21 cellular contexts compared by ENCODE assay signal in the genomic region with DNA sequence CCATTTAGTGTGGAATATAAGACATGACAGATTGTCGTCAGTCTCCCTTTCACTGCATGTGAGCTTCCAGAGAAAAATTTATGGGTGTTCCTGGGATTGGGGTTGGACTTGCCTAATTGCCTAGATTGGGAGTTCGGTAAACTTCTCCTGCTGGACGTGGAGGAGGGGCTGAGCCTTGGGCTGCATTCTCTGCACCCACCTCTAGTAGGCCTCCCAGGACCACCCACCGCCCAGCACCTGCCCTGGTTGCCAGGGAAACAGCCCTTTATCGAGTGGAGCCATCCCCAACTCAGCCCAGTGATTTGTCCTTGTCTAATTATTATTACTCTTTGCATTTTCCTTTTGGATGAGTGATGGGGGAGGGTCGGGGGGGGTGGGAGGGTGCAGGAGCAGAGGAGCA.
A peak's percentile ranks its signal among the peaks of the same experiment; 100 is the strongest.
DNase-seq lines count a peak whose midpoint lies in the region; ATAC-seq and TF ChIP-seq lines count a peak whose summit lies in the region.
"Had no signal": no experiment of that assay in that cellular context is flagged by ENCODE, and none has a peak within 500 bp of the region (broad histone marks: within the 10 kb centered on the region; RNA-seq: fewer than 3 reads in every experiment).

No MANE protein-coding gene starts in this region.

- WGBS in H9 (ENCODE audit: extremely low coverage, insufficient read length, low lambda C conversion rate): no CpG with 5 or more reads among the region's 6 CpGs

- H2BK120ac ChIP-seq in H9 (ENCODE audit: low read depth, low read length, poor library complexity, severe bottlenecking): no peak overlapping the region

- H3K23ac ChIP-seq in H9 (ENCODE audit: insufficient read length, low read depth, low read length): no peak overlapping the region

- H3K9ac ChIP-seq in H9 (ENCODE audit: extremely low read depth, insufficient read length, low read length): no peak overlapping the region

- no peak overlapping the region for H4K8ac ChIP-seq in H9 (replicated peaks; ENCODE audit: insufficient read length, low read depth, low read length)

- H3K36me3 Mint-ChIP-seq in Caco-2 (ENCODE audit: insufficient read depth, unreplicated experiment) (no peaks in the 10 kb centered on the region), H9 (ENCODE audit: insufficient read depth in 1 of 3, low read depth in 3 of 3) (no peaks in the 10 kb centered on the region)
- H3K36me3 Mint-ChIP-seq: activated naive CD8-positive, alpha-beta T cell treated with anti-CD3 and anti-CD28 coated beads, Interleukin-2, amount 10 ng/mL, durations not matched to agents 7 days and 5 days; CD4-positive, alpha-beta memory T cell had no signal

- H3K36me3 ChIP-seq in Caco-2 (ENCODE audit: control insufficient read depth, insufficient read depth, low read length) (no peaks in the 10 kb centered on the region), OCI-LY7 (ENCODE audit: insufficient read depth, low read length) (no peaks in the 10 kb centered on the region)
- H3K36me3 ChIP-seq: SJSA1, uterus had no signal

- H3K27me3 ChIP-seq in Caco-2 (replicated peaks; ENCODE audit: control insufficient read depth, insufficient read depth, low read length) (0 out of 2 replicates have a peak, but pooled peaks cover 2% of the 10 kb centered on the region), H9 (ENCODE audit: insufficient read depth, low read length) (no peaks in the 10 kb centered on the region)
- H3K27me3 ChIP-seq: uterus had no signal

- H2BK5ac ChIP-seq in H9 (ENCODE audit: insufficient read length, low read length): no peak overlapping the region

- no peak overlapping the region for H2AFZ ChIP-seq in H9 (ENCODE audit: low read length)
- H2AFZ ChIP-seq in OCI-LY7 (ENCODE audit: low read length): no peak overlapping the region

- H3K4ac ChIP-seq in H9 (ENCODE audit: low read depth, low read length): no peak overlapping the region

- H3K9me3 Mint-ChIP-seq in Caco-2 (ENCODE audit: unreplicated experiment) (no peaks in the 10 kb centered on the region), H9 (no peaks in the 10 kb centered on the region)
- H3K9me3 Mint-ChIP-seq: T-helper 2 cell treated with Interferon-gamma antibody and Interleukin-4, amounts not matched to agents 5 μg/mL and 100 μg/mL, for 36 hours had no signal

- H3K56ac ChIP-seq in H9 (ENCODE audit: insufficient read length, low read depth, low read length): no peak overlapping the region

- BruUV-seq in Caco-2 (replicated peaks; lab: Mats Ljungman, UMichigan) (no TSS peak), OCI-LY7 (replicated peaks; lab: Mats Ljungman, UMichigan) (no TSS peak)

- H3K4me1 Mint-ChIP-seq in Caco-2 (ENCODE audit: low read depth, unreplicated experiment) (no peaks in the 10 kb centered on the region), H9 (peaks cover 7 to 9% of the 10 kb centered on the region in 2 experiments)
- H3K4me1 Mint-ChIP-seq: CD4-positive, alpha-beta memory T cell had no signal

- no peak overlapping the region for H3K27ac ChIP-seq in H9 (ENCODE audit: insufficient read length, low read depth, low read length)
- no peak overlapping the region for H3K27ac ChIP-seq in OCI-LY7 (ENCODE audit: low read depth, low read length, poor library complexity, severe bottlenecking)
- H3K27ac ChIP-seq: SJSA1, uterus had no signal

- H3T11ph ChIP-seq in H9 (ENCODE audit: low read length): no peak overlapping the region

- no peak overlapping the region for H3K4me2 ChIP-seq in H9 (ENCODE audit: insufficient read depth, insufficient read length, low read length)
- no peak overlapping the region for H3K4me2 ChIP-seq in OCI-LY7 (ENCODE audit: low read length)

- no peak overlapping the region for H4K91ac ChIP-seq in H9 (ENCODE audit: insufficient read length, low read depth, low read length)

- H3K4me3 Mint-ChIP-seq in Caco-2 (ENCODE audit: unreplicated experiment) (no peak overlapping the region), H9 (no peak overlapping the region)
- H3K4me3 Mint-ChIP-seq: activated naive CD8-positive, alpha-beta T cell treated with anti-CD3 and anti-CD28 coated beads, Interleukin-2, amount 10 ng/mL, durations not matched to agents 7 days and 5 days; CD4-positive, alpha-beta memory T cell; dendritic cell treated with granulocyte-macrophage colony-stimulating factor and Interleukin-4, amounts not matched to agents 40 ng/mL and 50 ng/mL, for 4 days; T-helper 2 cell treated with Interferon-gamma antibody and Interleukin-4, amounts not matched to agents 5 μg/mL and 100 μg/mL, for 36 hours had no signal

- H4K20me1 ChIP-seq in H9 (ENCODE audit: control insufficient read depth, insufficient read depth, insufficient read length) (no peaks in the 10 kb centered on the region), OCI-LY7 (ENCODE audit: insufficient read depth, low read length) (no peaks in the 10 kb centered on the region)

- H3K79me2 ChIP-seq in H9 (ENCODE audit: insufficient read depth, low read length) (no peaks in the 10 kb centered on the region), OCI-LY7 (ENCODE audit: insufficient read depth, low read depth, low read length) (no peaks in the 10 kb centered on the region)

- POLR2A ChIA-PET in Caco-2 (lab: Charles Lee) (no interaction called here), OCI-LY7 (lab: Charles Lee) (no interaction called here)

- H2BK15ac ChIP-seq in H9 (ENCODE audit: low read depth, low read length): no peak overlapping the region

- peaks cover 28% of the 10 kb centered on the region for H3K27me3 Mint-ChIP-seq in Caco-2 (ENCODE audit: insufficient read depth, unreplicated experiment)
- peaks cover 9% of the 10 kb centered on the region for H3K27me3 Mint-ChIP-seq in H9 (ENCODE audit: low read depth)

- CTCF ChIA-PET in Caco-2 (lab: Charles Lee) (interaction anchor here (4.8 kb wide), 1 partner anchor 17 kb away, joined by 30 read pairs; no protein-coding TSS in a partner anchor), OCI-LY7 (lab: Charles Lee; ENCODE audit: unreplicated experiment) (no interaction called here)

- no peak overlapping the region for H2BK20ac ChIP-seq in H9 (ENCODE audit: low read depth, low read length, poor library complexity, severe bottlenecking)

- H3K79me1 ChIP-seq in H9 (ENCODE audit: insufficient read depth, low read depth, low read length, poor library complexity, severe bottlenecking): no peaks in the 10 kb centered on the region

- peak; percentile 35 to 42 for TF ChIP-seq CTCF in Caco-2 (IDR thresholded peaks at IDR 0.05; ENCODE audit: insufficient read depth in 1 of 2, low read depth in 1 of 2, low read length in 1 of 2, severe bottlenecking in 1 of 2, unreplicated experiment in 1 of 2)
- peak; percentile 67 for TF ChIP-seq CTCF in H9 (conservative IDR thresholded peaks at IDR 0.05)
- TF ChIP-seq CTCF in OCI-LY7 (conservative IDR thresholded peaks at IDR 0.05; ENCODE audit: low read length): 0 out of 2 replicates have a peak, but pooled peaks have one; percentile 27

- no peak overlapping the region for H3K18ac ChIP-seq in H9 (ENCODE audit: insufficient read length, low read depth, low read length)

- H3K14ac ChIP-seq in H9 (ENCODE audit: insufficient read depth, low read length): no peak overlapping the region

- no peaks in the 10 kb centered on the region for H3K4me1 ChIP-seq in Caco-2
- no peaks in the 10 kb centered on the region; the same call in 1 of the 2 replicates for H3K4me1 ChIP-seq in H9 (ENCODE audit: insufficient read depth, low read length)
- H3K4me1 ChIP-seq in OCI-LY7 (ENCODE audit: insufficient read depth, low read length, poor library complexity, severe bottlenecking): no peaks in the 10 kb centered on the region
- H3K4me1 ChIP-seq: SJSA1, uterus had no signal

- H2BK12ac ChIP-seq in H9 (ENCODE audit: insufficient read length, low read depth, low read length): no peak overlapping the region

- ATAC-seq in GM19463 (IDR thresholded peaks at IDR 0.05; ENCODE audit: unreplicated experiment) (no peak), GM21786 (IDR thresholded peaks at IDR 0.05; ENCODE audit: unreplicated experiment) (no peak)
- ATAC-seq in activated CD4-positive, CD25-positive, alpha-beta regulatory T cell treated with anti-CD3 and anti-CD28 coated beads, Interleukin-2, amount 50 U/mL, for 24 hours: no peak
- ATAC-seq: left ventricle myocardium superior, PC-3 had no signal

- intact Hi-C loops in Caco-2 (cut with micrococcal nuclease; ENCODE audit: unreplicated experiment) (no loop called here), OCI-LY7 (cut with micrococcal nuclease; ENCODE audit: unreplicated experiment) (no loop called here)

- peak in 1 of 2 experiments; percentile 45 for DNase-seq in Caco-2
- DNase-seq in H9: peak; percentile 85
- DNase-seq in OCI-LY7 (ENCODE audit: low spot score): peak; percentile 15
- DNase-seq in islet precursor cell: peak; percentile 70
- DNase-seq in SHP77 treated with DMSO at 0.1 percent for 48 hours (lab: John Stamatoyannopoulos, UW): no peak
- DNase-seq: activated CD8-positive, alpha-beta memory T cell treated with anti-CD3 and anti-CD28 coated beads for 24 hours; activated naive CD8-positive, alpha-beta T cell treated with anti-CD3 and anti-CD28 coated beads, Interleukin-2, amount 10 ng/mL, durations not matched to agents 7 days and 5 days; CD4-positive, alpha-beta memory T cell; EL; KBM-7; left ventricle myocardium superior; NCI-H1092; NCI-H226; PC-3; uterus had no signal

- H3K27ac Mint-ChIP-seq in Caco-2 (ENCODE audit: unreplicated experiment) (no peak overlapping the region), H9 (no peak overlapping the region)
- H3K27ac Mint-ChIP-seq: activated naive CD8-positive, alpha-beta T cell treated with anti-CD3 and anti-CD28 coated beads, Interleukin-2, amount 10 ng/mL, durations not matched to agents 7 days and 5 days; CD4-positive, alpha-beta memory T cell; dendritic cell treated with granulocyte-macrophage colony-stimulating factor and Interleukin-4, amounts not matched to agents 40 ng/mL and 50 ng/mL, for 4 days; T-helper 2 cell treated with Interferon-gamma antibody and Interleukin-4, amounts not matched to agents 5 μg/mL and 100 μg/mL, for 36 hours had no signal

- H3K23me2 ChIP-seq in H9 (ENCODE audit: insufficient read length, low read depth, low read length, poor library complexity, severe bottlenecking): no peaks in the 10 kb centered on the region

- H3K4me3 ChIP-seq in Caco-2 (ENCODE audit: low read depth, low read length): no peak overlapping the region
- no peak overlapping the region for H3K4me3 ChIP-seq in OCI-LY7 (ENCODE audit: low read depth, low read length, poor library complexity, severe bottlenecking)
- H3K4me3 ChIP-seq: SJSA1, uterus had no signal

- H2AK5ac ChIP-seq in H9 (ENCODE audit: insufficient read length, low read length): no peak overlapping the region

- no peak overlapping the region for H4K5ac ChIP-seq in H9 (ENCODE audit: insufficient read length, low read depth, low read length)

- no peaks in the 10 kb centered on the region for H3K9me2 ChIP-seq in OCI-LY7 (ENCODE audit: insufficient read depth, low read length)

- H3K9me3 ChIP-seq in Caco-2: no peaks in the 10 kb centered on the region
- H3K9me3 ChIP-seq in H9 (ENCODE audit: control insufficient read depth, low read depth, low read length): no peaks in the 10 kb centered on the region
- no peaks in the 10 kb centered on the region for H3K9me3 ChIP-seq in OCI-LY7 (ENCODE audit: low read length)
- H3K9me3 ChIP-seq: SJSA1, uterus had no signal
